ENCODE assay signal across 26 cellular contexts in genomic region chr11:117730256-117730800, GRCh38.
"Had no signal": no experiment of that assay in that cellular context is flagged by ENCODE, and none has a peak within 500 bp of the region (broad histone marks: within the 10 kb centered on the region; RNA-seq: fewer than 3 reads in every experiment).

No MANE protein-coding gene starts in this region.

- H3K4me1 ChIP-seq: body of pancreas, colonic mucosa, gastrocnemius medialis, heart left ventricle, upper lobe of right lung had no signal

- H3K27me3 ChIP-seq: body of pancreas, colonic mucosa, gastrocnemius medialis, heart left ventricle, upper lobe of right lung had no signal

- H3K4me3 ChIP-seq: body of pancreas, colonic mucosa, gastrocnemius medialis, heart left ventricle, lung, upper lobe of right lung had no signal

- H3K27ac ChIP-seq: body of pancreas, colonic mucosa, gastrocnemius medialis, heart left ventricle, upper lobe of right lung had no signal

- ATAC-seq: body of pancreas; gastrocnemius medialis; heart left ventricle; left lobe of liver; stimulated activated naive CD8-positive, alpha-beta T cell treated with anti-CD3 and anti-CD28 coated beads, Interleukin-15, amount 100 ng/mL, for 72 hours; upper lobe of right lung had no signal

- H3K36me3 ChIP-seq: colonic mucosa, gastrocnemius medialis, heart left ventricle, upper lobe of right lung had no signal

- DNase-seq: activated B cell treated with CpG ODN at 0.5 μM for 24 hours; activated CD4-positive, alpha-beta memory T cell treated with anti-CD3 and anti-CD28 coated beads for 36 hours; activated CD4-positive, alpha-beta T cell treated with anti-CD3 and anti-CD28 coated beads for 4 hours; activated naive CD4-positive, alpha-beta T cell; activated naive CD8-positive, alpha-beta T cell treated with anti-CD3 and anti-CD28 coated beads for 36 hours; activated T-cell treated with anti-CD3 and anti-CD28 coated beads for 4 hours; amygdala; body of pancreas; central memory CD4-positive, alpha-beta T cell; colonic mucosa; erythroblast; gastrocnemius medialis; heart left ventricle; kidney; midbrain; nephron progenitor cell; occipital lobe; posterior cingulate gyrus; retina; stimulated activated CD4-positive, alpha-beta T cell treated with anti-CD3 and anti-CD28 coated beads, Interleukin-2, amount 100 ng/mL, for 24 hours; stimulated activated naive CD8-positive, alpha-beta T cell treated with anti-CD3 and anti-CD28 coated beads, Interleukin-15, amount 100 ng/mL, for 72 hours; T-helper 1 cell; T-helper 9 cell; upper lobe of right lung had no signal

- H3K9me3 ChIP-seq: body of pancreas, colonic mucosa, gastrocnemius medialis, upper lobe of right lung had no signal
